30 cellular contexts compared by ENCODE assay signal in the genomic region with DNA sequence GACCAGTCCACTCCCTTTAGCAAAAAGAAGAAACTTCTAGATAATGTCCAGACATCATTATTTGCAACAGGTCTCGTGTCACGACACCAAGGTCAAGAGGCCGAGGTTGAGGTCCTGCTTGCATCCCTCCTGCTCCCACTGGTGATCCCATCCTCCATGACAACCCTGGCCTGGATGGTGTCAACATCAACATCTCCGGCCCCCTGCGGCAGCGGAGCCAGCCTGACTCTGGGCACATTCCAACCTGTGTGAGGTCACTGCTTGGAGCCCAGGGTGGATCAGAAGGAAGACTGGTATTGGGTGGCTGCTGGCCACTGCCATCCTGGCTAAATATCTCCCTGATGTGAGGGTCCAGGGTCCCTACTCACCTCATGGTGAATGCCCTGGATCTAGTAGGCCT. TPM values are rescaled to one million over a fixed set of nuclear protein-coding genes. Genes with fewer than 3 reads are reported as not detected.
DNase-seq lines count a peak whose midpoint lies in the region; ATAC-seq, FAIRE-seq and TF ChIP-seq lines count a peak whose summit lies in the region.
"Had no signal": no experiment of that assay in that cellular context is flagged by ENCODE, and none has a peak within 500 bp of the region (broad histone marks: within the 10 kb centered on the region; RNA-seq: fewer than 3 reads in every experiment).

No MANE protein-coding gene starts in this region.

- ATAC-seq in psoas muscle (peak; percentile 31 to 56 (median 48)), HG03460 (IDR thresholded peaks at IDR 0.05; ENCODE audit: unreplicated experiment) (no peak)
- ATAC-seq: activated T-cell treated with anti-CD3 and anti-CD28 coated beads, Interleukin-2, amount 50 U/mL, for 72 hours; left ventricle myocardium superior; natural killer cell; Panc1 had no signal

- no peaks in the 10 kb centered on the region for H3K9me3 ChIP-seq in psoas muscle
- H3K9me3 ChIP-seq in ascending aorta, result no peaks in the 10 kb centered on the region
- H3K9me3 ChIP-seq: esophagus squamous epithelium had no signal

- H3K4me1 ChIP-seq in psoas muscle (peaks cover 27% of the 10 kb centered on the region), ascending aorta (no peaks in the 10 kb centered on the region)
- H3K4me1 ChIP-seq: right atrium auricular region had no signal

- 40 to 47% (median 42%) methylated on average over 6 of the region's 6 CpGs for WGBS in psoas muscle, 3 donors

- TF ChIP-seq CTCF in psoas muscle (IDR thresholded peaks at IDR 0.05), result no peak
- no peak for TF ChIP-seq CTCF in ascending aorta (IDR thresholded peaks at IDR 0.05)
- TF ChIP-seq CTCF in GM13976 (IDR thresholded peaks at IDR 0.05; ENCODE audit: borderline replicate concordance, control extremely low read depth, extremely low read depth, insufficient read depth, missing control alignments), result no peak

- DNase-seq in EL (peak; percentile 16), RCC 7860 (ENCODE audit: low spot score) (peak; percentile 69), glomerular visceral epithelial cell (ENCODE audit: extremely low spot score) (peak; percentile 26), psoas muscle (no peak), ascending aorta (ENCODE audit: low spot score in 2 of 2) (no peak), GM13976 (ENCODE audit: low spot score) (no peak)
- no peak for DNase-seq in activated CD4-positive, alpha-beta T cell treated with anti-CD3 and anti-CD28 coated beads for 4 hours
- DNase-seq: activated CD4-positive, alpha-beta T cell treated with anti-CD3 and anti-CD28 coated beads, Interleukin-2, amount 50 U/mL, for 1 hour; activated naive CD4-positive, alpha-beta T cell; activated T-cell treated with anti-CD3 and anti-CD28 coated beads, Interleukin-2, amount 50 U/mL, for 72 hours; amniotic stem cell; DMS79; esophagus squamous epithelium; GOT3; hypothalamus; Karpas-422; left ventricle myocardium superior; midbrain; natural killer cell; NCI-H187; NCI-H2171 treated with DMSO at 0.1 percent for 48 hours; NCI-H526; NK-92 treated with Interleukin-12 subunit alpha and Interleukin-12 subunit beta, amount 100 ng/mL, for 24 hours; SIG-M5; stimulated activated CD4-positive, alpha-beta T cell treated with anti-CD3 and anti-CD28 coated beads, Interleukin-2, amount 100 ng/mL, for 48 hours; T1000 had no signal

- H3K27ac ChIP-seq in psoas muscle, result no peak overlapping the region
- no peak overlapping the region for H3K27ac ChIP-seq in ascending aorta
- H3K27ac ChIP-seq: cardiac muscle cell, esophagus squamous epithelium, right atrium auricular region had no signal

- H3K36me3 ChIP-seq in psoas muscle (ENCODE audit: insufficient read depth in 1 of 2, low read depth in 1 of 2) (peaks cover 0 to 97% of the 10 kb centered on the region in 2 donors), ascending aorta (no peaks in the 10 kb centered on the region)
- H3K36me3 ChIP-seq: cardiac muscle cell, esophagus squamous epithelium, right atrium auricular region had no signal

- in situ Hi-C loops in GM13976 (cut with MboI; ENCODE audit: low sequenced_read_pairs, unreplicated experiment), result no loop called here

- H3K4me3 ChIP-seq in psoas muscle, result no peak overlapping the region
- no peak overlapping the region for H3K4me3 ChIP-seq in ascending aorta
- H3K4me3 ChIP-seq: cardiac muscle cell, esophagus squamous epithelium, right atrium auricular region had no signal

- H3K27me3 ChIP-seq in psoas muscle (ENCODE audit: insufficient read depth in 3 of 3, low read length in 2 of 3) (no peaks in the 10 kb centered on the region), ascending aorta (no peaks in the 10 kb centered on the region)
- H3K27me3 ChIP-seq: cardiac muscle cell, right atrium auricular region had no signal

- intact Hi-C loops in psoas muscle (cut with DNase I) (no loop called here), ascending aorta (cut with DNase I) (no loop called here)

- FAIRE-seq in RCC 7860 (lab: Jason Lieb, UNC), result no peak

RNA-seq across cellular contexts. Expression of a gene that starts 28.4 kb away (rescaled TPM):
- total RNA-seq in psoas muscle (100 to 1,000 TPM; 198 to 956 (median 431) TPM), ascending aorta (0.21 TPM)
- polyA plus RNA-seq in psoas muscle, result 100 to 1,000 TPM in 1 of 3 donors, 10 to 100 TPM in 2; 58.1 to 101 (median 58.3) TPM

RNA-seq across cellular contexts. Expression of a gene that starts 37.0 kb away (rescaled TPM):
- total RNA-seq in psoas muscle (100 to 1,000 TPM; 190 to 319 (median 208) TPM), ascending aorta (112 TPM)
- 100 to 1,000 TPM; 266 to 452 (median 280) TPM for polyA plus RNA-seq in psoas muscle

Comparison
In these comparisons a context has a peak if more than half of its experiments do, and no peak if none do; other contexts are left out.
1. DNase-seq: peak in EL (single experiment), RCC 7860 (single experiment) and glomerular visceral epithelial cell (single experiment); none in psoas muscle (0 of 2), activated CD4-positive, alpha-beta T cell treated with anti-CD3 and anti-CD28 coated beads for 4 hours (0 of 2), ascending aorta (0 of 2) and GM13976 (single experiment).
2. RNA of a gene that starts 28.4 kb away (total RNA-seq): 198 to 956 TPM in psoas muscle; 0.21 TPM in ascending aorta (single experiment); every median in the first group is over 100 times any median in the second.